In genomic region chr15:32107477-32108080, GRCh38 we compare ENCODE assay signal across 32 cellular contexts.
"Had no signal": no experiment of that assay in that cellular context is flagged by ENCODE, and none has a peak within 500 bp of the region (broad histone marks: within the 10 kb centered on the region; RNA-seq: fewer than 3 reads in every experiment).

No MANE protein-coding gene starts in this region.

- H3K36me3 Mint-ChIP-seq: activated CD4-positive, alpha-beta memory T cell treated with anti-CD3 and anti-CD28 coated beads for 36 hours; activated CD8-positive, alpha-beta memory T cell treated with anti-CD3 and anti-CD28 coated beads, Interleukin-2, amount 10 ng/mL, durations not matched to agents 7 days and 5 days; activated naive CD8-positive, alpha-beta T cell treated with anti-CD3 and anti-CD28 coated beads for 36 hours had no signal

- H3K27ac Mint-ChIP-seq: activated CD4-positive, alpha-beta memory T cell treated with anti-CD3 and anti-CD28 coated beads for 36 hours; activated CD4-positive, alpha-beta T cell treated with anti-CD3 and anti-CD28 coated beads for 36 hours; activated CD8-positive, alpha-beta memory T cell treated with anti-CD3 and anti-CD28 coated beads, Interleukin-2, amount 10 ng/mL, durations not matched to agents 7 days and 5 days; activated naive CD8-positive, alpha-beta T cell treated with anti-CD3 and anti-CD28 coated beads for 36 hours; activated T-cell treated with anti-CD3 and anti-CD28 coated beads, Interleukin-2, amount 50 U/mL, for 72 hours; activated T-helper 17 cell treated with anti-CD3 and anti-CD28 coated beads, Interleukin-2, amount 50 U/mL, for 72 hours had no signal

- H3K4me3 Mint-ChIP-seq: activated CD4-positive, alpha-beta memory T cell treated with anti-CD3 and anti-CD28 coated beads for 36 hours; activated CD4-positive, alpha-beta T cell treated with anti-CD3 and anti-CD28 coated beads for 36 hours; activated CD8-positive, alpha-beta memory T cell treated with anti-CD3 and anti-CD28 coated beads, Interleukin-2, amount 10 ng/mL, durations not matched to agents 7 days and 5 days; activated naive CD8-positive, alpha-beta T cell treated with anti-CD3 and anti-CD28 coated beads for 36 hours; activated T-cell treated with anti-CD3 and anti-CD28 coated beads, Interleukin-2, amount 50 U/mL, for 72 hours; activated T-helper 17 cell treated with anti-CD3 and anti-CD28 coated beads, Interleukin-2, amount 50 U/mL, for 72 hours had no signal

- H3K9me3 Mint-ChIP-seq: activated CD4-positive, alpha-beta memory T cell treated with anti-CD3 and anti-CD28 coated beads for 36 hours; activated naive CD8-positive, alpha-beta T cell treated with anti-CD3 and anti-CD28 coated beads for 36 hours; activated T-cell treated with anti-CD3 and anti-CD28 coated beads, Interleukin-2, amount 50 U/mL, for 72 hours; activated T-helper 17 cell treated with anti-CD3 and anti-CD28 coated beads, Interleukin-2, amount 50 U/mL, for 72 hours had no signal

- DNase-seq: activated CD4-positive, alpha-beta memory T cell treated with anti-CD3 and anti-CD28 coated beads for 36 hours; activated CD4-positive, alpha-beta T cell treated with anti-CD3 and anti-CD28 coated beads, Interleukin-2, amount 50 U/mL, for 1 hour; activated CD8-positive, alpha-beta memory T cell treated with anti-CD3 and anti-CD28 coated beads for 24 hours; activated CD8-positive, alpha-beta memory T cell treated with anti-CD3 and anti-CD28 coated beads, Interleukin-2, amount 10 ng/mL, durations not matched to agents 7 days and 5 days; activated CD8-positive, alpha-beta memory T cell treated with anti-CD3 and anti-CD28 coated beads, Interleukin-2, amount 50 U/mL, for 48 hours; activated effector memory CD4-positive, alpha-beta T cell treated with anti-CD3 and anti-CD28 coated beads, Interleukin-2, amount 50 U/mL, for 16 hours; activated naive CD4-positive, alpha-beta T cell; activated naive CD4-positive, alpha-beta T cell treated with anti-CD3 and anti-CD28 coated beads, Interleukin-2, amount 50 U/mL, for 16 hours; activated naive CD8-positive, alpha-beta T cell treated with anti-CD3 and anti-CD28 coated beads for 36 hours; amniotic stem cell; aorta; brain microvascular endothelial cell; central memory CD4-positive, alpha-beta T cell; NCI-H1092 treated with DMSO at 0.1 percent for 48 hours; NCI-H1417; NCI-H146; NCI-H187; NCI-H2029 treated with DMSO at 0.1 percent for 48 hours; NCI-H2107; NCI-H2171; NCI-H510A; NCI-H69; NK-92 treated with Interleukin-12 subunit alpha and Interleukin-12 subunit beta, amount 100 ng/mL, for 24 hours; PC-9; Right ventricle myocardium superior; SW 1271; T-helper 1 cell; T1000; WERI-Rb-1 had no signal

- H3K4me1 Mint-ChIP-seq: activated CD8-positive, alpha-beta memory T cell treated with anti-CD3 and anti-CD28 coated beads, Interleukin-2, amount 10 ng/mL, durations not matched to agents 7 days and 5 days; activated naive CD8-positive, alpha-beta T cell treated with anti-CD3 and anti-CD28 coated beads for 36 hours; activated T-helper 17 cell treated with anti-CD3 and anti-CD28 coated beads, Interleukin-2, amount 50 U/mL, for 72 hours had no signal

- ATAC-seq: activated CD4-positive, alpha-beta T cell treated with anti-CD3 and anti-CD28 coated beads for 36 hours; activated CD8-positive, alpha-beta memory T cell treated with anti-CD3 and anti-CD28 coated beads, Interleukin-2, amount 10 ng/mL, durations not matched to agents 7 days and 5 days; activated T-cell treated with anti-CD3 and anti-CD28 coated beads, Interleukin-2, amount 50 U/mL, for 72 hours; activated T-helper 17 cell treated with anti-CD3 and anti-CD28 coated beads, Interleukin-2, amount 50 U/mL, for 72 hours had no signal
